In the genomic region with DNA sequence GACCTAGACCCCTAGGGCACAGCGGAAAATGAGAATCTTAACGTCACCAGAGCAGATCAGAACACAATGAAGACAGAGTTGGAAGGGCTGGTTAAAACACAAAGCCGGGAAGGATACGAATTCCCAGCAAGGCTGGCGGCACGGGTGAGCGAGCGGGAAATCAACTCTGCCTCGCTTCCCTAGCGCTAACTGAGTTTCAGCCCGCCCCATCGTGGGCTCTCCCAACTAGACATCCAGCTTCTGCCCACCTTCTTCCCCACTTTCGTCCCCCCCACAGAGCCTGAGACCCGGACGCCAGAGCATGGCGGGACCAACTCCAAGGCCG, we compare ENCODE assay signal across 8 cellular contexts.
DNase-seq lines count a peak whose midpoint lies in the region; ATAC-seq and TF ChIP-seq lines count a peak whose summit lies in the region.

No MANE protein-coding gene starts in this region.

- ATAC-seq in HG03095 (IDR thresholded peaks at IDR 0.05; ENCODE audit: unreplicated experiment) (no peak), HG03108 (IDR thresholded peaks at IDR 0.05; ENCODE audit: unreplicated experiment) (no peak)

- peak overlapping the region; percentile 99 for H3K27ac ChIP-seq in muscle layer of duodenum (ENCODE audit: low read length)

- peaks cover 14 to 17% of the 10 kb centered on the region in 2 donors for H3K36me3 ChIP-seq in muscle layer of duodenum (ENCODE audit: control insufficient read depth in 1 of 2, insufficient read depth in 2 of 2, low read length in 2 of 2)

- H3K4me1 ChIP-seq in muscle layer of duodenum (ENCODE audit: control insufficient read depth in 1 of 2, insufficient read depth in 2 of 2, low read length in 2 of 2), result peaks cover 0 to 30% of the 10 kb centered on the region in 2 donors

- TF ChIP-seq CTCF in AG09309 (IDR thresholded peaks at IDR 0.05; ENCODE audit: control insufficient read depth, insufficient read depth, low read depth, low read length, missing control alignments) (no peak), choroid plexus epithelial cell (conservative IDR thresholded peaks at IDR 0.05; ENCODE audit: low read depth, low read length) (no peak)

- H3K27me3 ChIP-seq in muscle layer of duodenum (ENCODE audit: low read depth, low read length), result no peaks in the 10 kb centered on the region

- peaks cover 0 to 8% of the 10 kb centered on the region in 2 donors for H3K9me3 ChIP-seq in muscle layer of duodenum (ENCODE audit: control insufficient read depth in 1 of 2, low read length in 2 of 2)

- no peak for DNase-seq in AG09309 (ENCODE audit: low read depth)
- peak; percentile 25 for DNase-seq in HuH-7.5 (ENCODE audit: low spot score)
- DNase-seq in choroid plexus epithelial cell (ENCODE audit: low read depth), result no peak
- no peak for DNase-seq in cortex of kidney (lab: John Stamatoyannopoulos, UW)
- no peak for DNase-seq in SIG-M5 (lab: John Stamatoyannopoulos, UW)

- H3K4me3 ChIP-seq in AG09309 (ENCODE audit: control insufficient read depth, low read depth, low read length) (peak overlapping the region; percentile 53), choroid plexus epithelial cell (ENCODE audit: low read depth, low read length) (peak overlapping the region; percentile 69), muscle layer of duodenum (ENCODE audit: low read depth in 1 of 2, low read length in 2 of 2) (peak overlapping the region; percentile 92 to 96)
